Comparison of ENCODE assay signal across 22 cellular contexts in genomic region chr17:57542518-57542917, GRCh38.
DNase-seq lines count a peak whose midpoint lies in the region; ATAC-seq and TF ChIP-seq lines count a peak whose summit lies in the region.
"Had no signal": no experiment of that assay in that cellular context is flagged by ENCODE, and none has a peak within 500 bp of the region (broad histone marks: within the 10 kb centered on the region; RNA-seq: fewer than 3 reads in every experiment).

No MANE protein-coding gene starts in this region.

- DNase-seq in WERI-Rb-1: no peak
- DNase-seq in NCI-H748 (lab: John Stamatoyannopoulos, UW; ENCODE audit: unreplicated experiment): no peak
- no peak for DNase-seq in suprapubic skin (ENCODE audit: low spot score in 2 of 2)
- DNase-seq: activated CD4-positive, alpha-beta T cell treated with anti-CD3 and anti-CD28 coated beads for 4 hours; DMS79; effector CD8-positive, alpha-beta T cell; esophagus squamous epithelium; Kasumi-1; natural killer cell; NCI-H1092; NCI-H187 treated with DMSO at 0.1 percent for 48 hours; NCI-H774; PC-3; stimulated activated CD4-positive, alpha-beta T cell treated with anti-CD3 and anti-CD28 coated beads, Interleukin-1b, Interleukin-23, amount 100 ng/mL, for 48 hours had no signal

- H3K27ac ChIP-seq in KMS-11 (no peak overlapping the region), WERI-Rb-1 (peak overlapping the region; percentile 92), layer of hippocampus (ENCODE audit: low read depth, low read length) (peak overlapping the region; percentile 31), temporal lobe (ENCODE audit: low read depth, low read length) (peak overlapping the region; percentile 31), suprapubic skin (no peak overlapping the region)
- H3K27ac ChIP-seq: esophagus squamous epithelium had no signal

- no peak for TF ChIP-seq POLR2A in suprapubic skin (IDR thresholded peaks at IDR 0.05)

- H4K20me1 ChIP-seq in KMS-11 (ENCODE audit: insufficient read depth): no peaks in the 10 kb centered on the region

- H3K9ac ChIP-seq in KMS-11: no peak overlapping the region

- no peak for ATAC-seq in HG03432 (IDR thresholded peaks at IDR 0.05; ENCODE audit: unreplicated experiment)
- ATAC-seq: activated naive CD4-positive, alpha-beta T cell treated with anti-CD3 and anti-CD28 coated beads, Interleukin-2, amount 50 U/mL, for 72 hours; GM12878; natural killer cell; PC-3 had no signal

- H3K36me3 ChIP-seq in KMS-11 (ENCODE audit: insufficient read depth) (no peaks in the 10 kb centered on the region), WERI-Rb-1 (peaks cover 17% of the 10 kb centered on the region), suprapubic skin (no peaks in the 10 kb centered on the region)
- H3K36me3 ChIP-seq: esophagus squamous epithelium, gastrocnemius medialis, HAP-1 had no signal

- TF ChIP-seq CTCF in KMS-11 (conservative IDR thresholded peaks at IDR 0.05; ENCODE audit: low read depth, low read length) (no peak), WERI-Rb-1 (IDR thresholded peaks at IDR 0.05; ENCODE audit: low read depth, low read length) (no peak), suprapubic skin (IDR thresholded peaks at IDR 0.05) (no peak)

- peaks cover 16% of the 10 kb centered on the region; the same call in 1 of the 2 replicates for H3K79me2 ChIP-seq in KMS-11 (ENCODE audit: insufficient read depth, low read depth)

- no peak overlapping the region for H2AFZ ChIP-seq in KMS-11 (ENCODE audit: low read depth)

- peaks cover 89% of the 10 kb centered on the region for H3K4me1 ChIP-seq in KMS-11 (ENCODE audit: low read depth, poor library complexity, severe bottlenecking)
- H3K4me1 ChIP-seq in suprapubic skin: peaks cover 10% of the 10 kb centered on the region
- H3K4me1 ChIP-seq: esophagus squamous epithelium had no signal

- 93% methylated on average over 4 of the region's 4 CpGs for WGBS in suprapubic skin

- H3K4me3 ChIP-seq in KMS-11 (IDR thresholded peaks at IDR 0.05; ENCODE audit: insufficient read depth, low read depth, low read length) (no peak overlapping the region), WERI-Rb-1 (ENCODE audit: low read depth, low read length) (no peak overlapping the region), suprapubic skin (no peak overlapping the region)
- H3K4me3 ChIP-seq: esophagus squamous epithelium, gastrocnemius medialis, GM12878, HAP-1 had no signal

- no peaks in the 10 kb centered on the region for H3K27me3 ChIP-seq in KMS-11 (ENCODE audit: insufficient read depth, low read depth)
- H3K27me3 ChIP-seq in WERI-Rb-1 (ENCODE audit: insufficient read depth, low read depth, severe bottlenecking): no peaks in the 10 kb centered on the region
- H3K27me3 ChIP-seq in layer of hippocampus (ENCODE audit: control insufficient read depth, insufficient read depth, low read length): no peaks in the 10 kb centered on the region
- no peaks in the 10 kb centered on the region for H3K27me3 ChIP-seq in suprapubic skin
- H3K27me3 ChIP-seq: esophagus squamous epithelium, gastrocnemius medialis had no signal

- no peaks in the 10 kb centered on the region for H3K9me3 ChIP-seq in WERI-Rb-1 (ENCODE audit: severe bottlenecking)
- H3K9me3 ChIP-seq in suprapubic skin: no peaks in the 10 kb centered on the region
- H3K9me3 ChIP-seq: esophagus squamous epithelium, gastrocnemius medialis, HAP-1 had no signal

- TF ChIP-seq EP300 in suprapubic skin (IDR thresholded peaks at IDR 0.05): no peak

- H3K4me2 ChIP-seq in KMS-11: peak overlapping the region; percentile 79; the same call in 1 of the 2 replicates

Comparison
In these comparisons a context has a peak if more than half of its experiments do, and no peak if none do; other contexts are left out.
1. H3K27ac ChIP-seq: peak in WERI-Rb-1 (single experiment), layer of hippocampus (single experiment) and temporal lobe (single experiment); none in KMS-11 (single experiment) and suprapubic skin (single experiment).